ENCODE assay signal across 29 cellular contexts in the genomic region with DNA sequence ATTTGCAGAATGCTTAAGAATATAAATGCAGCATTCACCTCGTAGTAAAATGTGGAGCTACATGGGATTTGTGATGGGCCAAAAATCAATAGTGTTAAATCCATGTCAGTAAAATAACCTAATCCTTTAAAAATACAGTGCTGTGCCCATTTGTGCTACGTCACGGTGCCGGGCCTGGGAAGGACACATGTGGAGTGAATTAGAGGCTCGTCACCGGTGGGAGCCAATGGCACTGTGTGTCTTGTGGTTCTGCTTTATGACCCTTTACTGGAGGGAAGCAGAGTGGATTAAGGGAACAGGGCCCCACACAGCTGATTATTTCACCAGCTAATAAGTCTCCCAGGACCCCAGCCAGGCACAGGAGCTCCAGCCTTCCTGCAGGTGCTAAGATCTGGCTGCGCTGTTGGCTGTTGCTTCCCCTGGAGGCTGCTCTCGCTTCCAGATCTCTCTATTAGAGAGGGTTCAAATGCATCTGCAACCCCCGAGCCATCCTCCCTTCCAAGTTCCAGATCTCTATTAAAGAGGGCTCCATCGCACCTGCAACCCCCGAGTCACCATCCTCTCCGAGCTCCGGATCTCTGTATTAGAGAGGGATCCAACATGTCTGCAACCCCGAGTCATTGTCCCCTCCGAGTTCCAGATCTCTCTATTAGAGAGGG.
"Had no signal": no experiment of that assay in that cellular context is flagged by ENCODE, and none has a peak within 500 bp of the region (broad histone marks: within the 10 kb centered on the region; RNA-seq: fewer than 3 reads in every experiment).

No MANE protein-coding gene starts in this region.

- ATAC-seq: activated CD8-positive, alpha-beta memory T cell treated with anti-CD3 and anti-CD28 coated beads, Interleukin-2, amount 10 ng/mL, durations not matched to agents 7 days and 5 days; Panc1; Right ventricle myocardium inferior; T-cell had no signal

- H3K4me1 ChIP-seq: SJSA1 had no signal

- FAIRE-seq: astrocyte, TTC549 had no signal

- H3K36me3 ChIP-seq: brain microvascular endothelial cell, cardiac muscle cell, SJSA1 had no signal

- H3K4me3 ChIP-seq: cardiac muscle cell, SJSA1 had no signal

- H3K9me3 ChIP-seq: SJSA1 had no signal

- DNase-seq: activated B cell treated with CpG ODN at 0.5 μM for 24 hours; activated CD4-positive, alpha-beta T cell treated with anti-CD3 and anti-CD28 coated beads for 1 hour; activated CD4-positive, alpha-beta T cell treated with anti-CD3 and anti-CD28 coated beads, Interleukin-2, amount 10 ng/mL, durations not matched to agents 24 days and 14 days; activated CD4-positive, alpha-beta T cell treated with anti-CD3 and anti-CD28 coated beads, Interleukin-2, amount 50 U/mL, for 48 hours; activated CD8-positive, alpha-beta memory T cell treated with anti-CD3 and anti-CD28 coated beads, Interleukin-2, amount 10 ng/mL, durations not matched to agents 7 days and 5 days; activated gamma-delta T cell; activated naive CD4-positive, alpha-beta T cell treated with anti-CD3 and anti-CD28 coated beads for 36 hours; activated T-cell treated with anti-CD3 and anti-CD28 coated beads, Interleukin-2, amount 50 U/mL, for 24 hours; amygdala; brain microvascular endothelial cell; KG1; NCI-H1048; NCI-H1417; NCI-H1930; NCI-H2171; NCI-H226; NCI-H526 treated with DMSO at 0.1 percent for 48 hours; NCI-H82; OCI-M1; RPMI8226; T-cell; T-helper 2 cell; T1000 had no signal

- H3K27me3 ChIP-seq: brain microvascular endothelial cell, cardiac muscle cell had no signal

- H3K27ac ChIP-seq: brain microvascular endothelial cell, cardiac muscle cell, SJSA1 had no signal
